Comparison of ENCODE assay signal across 8 cellular contexts in genomic region chr5:132065351-132065937, GRCh38. TPM values are rescaled to one million over a fixed set of nuclear protein-coding genes. Genes with fewer than 3 reads are reported as not detected.
DNase-seq lines count a peak whose midpoint lies in the region; ATAC-seq and TF ChIP-seq lines count a peak whose summit lies in the region.

No MANE protein-coding gene starts in this region.

- H3K79me2 ChIP-seq in parathyroid adenoma = no peaks in the 10 kb centered on the region

- no peak overlapping the region for H3K27ac ChIP-seq in parathyroid adenoma

- peak; percentile 85 for DNase-seq in ELF-1 (ENCODE audit: low read depth, low spot score)
- DNase-seq in NOMO-1 (lab: John Stamatoyannopoulos, UW; ENCODE audit: unreplicated experiment in 2 of 2) = peak; percentile 25 to 47
- peak; percentile 51 for DNase-seq in activated T-cell treated with anti-CD3 and anti-CD28 coated beads for 48 hours (ENCODE audit: low read depth)
- peak; percentile 73 for DNase-seq in fibroblast of the aortic adventitia (ENCODE audit: low read depth)

- no peaks in the 10 kb centered on the region for H3K9me3 ChIP-seq in parathyroid adenoma (ENCODE audit: control insufficient read depth, low read length)

- no peak overlapping the region for H3K9ac ChIP-seq in parathyroid adenoma

- peak; percentile 49 for ATAC-seq in HG02885 (IDR thresholded peaks at IDR 0.05; ENCODE audit: poor library complexity, unreplicated experiment)
- ATAC-seq in HG02973 (IDR thresholded peaks at IDR 0.05; ENCODE audit: unreplicated experiment) = no peak
- ATAC-seq in HG02840 (IDR thresholded peaks at IDR 0.05; ENCODE audit: low FRiP score, unreplicated experiment) = no peak

- no peaks in the 10 kb centered on the region for H3K4me1 ChIP-seq in parathyroid adenoma

- H3K4me3 ChIP-seq in fibroblast of the aortic adventitia (ENCODE audit: low read depth, low read length) (no peak overlapping the region), parathyroid adenoma (ENCODE audit: low read depth, low read length) (no peak overlapping the region)

- no peaks in the 10 kb centered on the region for H3K27me3 ChIP-seq in parathyroid adenoma (ENCODE audit: control insufficient read depth, insufficient read depth, low read length)

- H3K4me2 ChIP-seq in parathyroid adenoma (ENCODE audit: low read length) = no peak overlapping the region

- H3K36me3 ChIP-seq in parathyroid adenoma (ENCODE audit: control insufficient read depth, insufficient read depth, low read length) = no peaks in the 10 kb centered on the region

- TF ChIP-seq CTCF in fibroblast of the aortic adventitia (IDR thresholded peaks at IDR 0.05; ENCODE audit: insufficient read depth, low read length) (peak; percentile 70), parathyroid adenoma (IDR thresholded peaks at IDR 0.05) (peak; percentile 26)

- H2AFZ ChIP-seq in parathyroid adenoma = no peak overlapping the region

RNA-seq across cellular contexts. Expression of gene IL3, which starts 5.0 kb away (rescaled TPM):
- not detected in 2 replicates for total RNA-seq in fibroblast of the aortic adventitia (ENCODE audit: low replicate concordance)

RNA-seq across cellular contexts. Expression of gene CSF2, which starts 8.1 kb away (rescaled TPM):
- not detected in 2 replicates for total RNA-seq in fibroblast of the aortic adventitia (ENCODE audit: low replicate concordance)

RNA-seq across cellular contexts. Expression of gene ACSL6, which starts 54.0 kb away (rescaled TPM):
- not detected in 2 replicates for total RNA-seq in fibroblast of the aortic adventitia (ENCODE audit: low replicate concordance)
